23 cellular contexts compared by ENCODE assay signal in the genomic region with DNA sequence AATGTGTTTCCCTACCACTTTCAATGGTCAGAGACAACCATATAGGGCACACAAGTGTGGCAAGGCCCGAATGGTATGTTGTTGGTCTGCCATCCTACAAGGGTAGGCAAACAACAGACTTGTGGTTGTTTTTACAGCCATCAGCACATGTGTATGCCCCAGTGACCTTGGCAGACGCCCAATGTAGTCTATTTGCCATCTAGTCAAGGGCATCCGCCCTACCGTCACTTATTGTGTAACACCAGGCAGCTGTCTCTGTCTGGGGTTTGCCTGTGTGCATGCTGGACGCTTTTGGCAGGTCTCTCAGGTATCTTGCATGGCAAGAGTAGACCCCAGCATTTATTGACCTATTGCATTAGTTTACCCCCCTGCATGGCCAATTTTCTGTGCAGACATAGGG.
DNase-seq lines count a peak whose midpoint lies in the region; ATAC-seq and TF ChIP-seq lines count a peak whose summit lies in the region.
"Had no signal": no experiment of that assay in that cellular context is flagged by ENCODE, and none has a peak within 500 bp of the region (broad histone marks: within the 10 kb centered on the region; RNA-seq: fewer than 3 reads in every experiment).

No MANE protein-coding gene starts in this region.

- intact Hi-C loops in thyroid gland (cut with DNase I) = no loop called here

- no peak overlapping the region for H3K4me3 ChIP-seq in thyroid gland (replicated peaks in 1 of 3)
- H3K4me3 ChIP-seq: BLaER1 treated with 17β-estradiol and CSF1 and Interleukin-3, amounts not matched to agents 10 nM and 100 nM; K562; SK-N-MC had no signal

- no peaks in the 10 kb centered on the region for H3K9me3 Mint-ChIP-seq in T-cell

- no peak overlapping the region for H3K27ac Mint-ChIP-seq in T-cell
- H3K27ac Mint-ChIP-seq: CD4-positive, alpha-beta T cell; T-helper 17 cell had no signal

- TF ChIP-seq POLR2A in thyroid gland (IDR thresholded peaks at IDR 0.05) = no peak

- POLR2A ChIA-PET in T-cell (lab: Charles Lee) = no interaction called here

- H3K9me3 ChIP-seq in thyroid gland = no peaks in the 10 kb centered on the region
- H3K9me3 ChIP-seq: BLaER1 treated with 17β-estradiol and CSF1 and Interleukin-3, amounts not matched to agents 10 nM and 100 nM had no signal

- CTCF ChIA-PET in T-cell (lab: Charles Lee) = no interaction called here

- no peak for TF ChIP-seq CTCF in thyroid gland (IDR thresholded peaks at IDR 0.05)

- no peak for ATAC-seq in T-cell (replicated peaks in 1 of 4)
- ATAC-seq: K562, T-helper 17 cell had no signal

- H3K27ac ChIP-seq in thyroid gland = no peak overlapping the region
- H3K27ac ChIP-seq: BLaER1 treated with 17β-estradiol and CSF1 and Interleukin-3, amounts not matched to agents 10 nM and 100 nM; HL-60; RWPE1; SK-N-MC had no signal

- H3K27me3 Mint-ChIP-seq in T-cell = peaks cover 0 to 3% of the 10 kb centered on the region in 2 donors
- H3K27me3 Mint-ChIP-seq: CD4-positive, alpha-beta T cell; T-helper 17 cell had no signal

- WGBS in thyroid gland, 2 donors = 80 to 100% methylated on average over 1 of the region's 5 CpGs

- H3K4me1 ChIP-seq in thyroid gland = no peaks in the 10 kb centered on the region
- H3K4me1 ChIP-seq: BLaER1 treated with 17β-estradiol and CSF1 and Interleukin-3, amounts not matched to agents 10 nM and 100 nM had no signal

- peak; percentile 75 for DNase-seq in NCI-H748 (lab: John Stamatoyannopoulos, UW; ENCODE audit: unreplicated experiment)
- DNase-seq in NCI-H748 treated with DMSO at 0.1 percent for 48 hours (lab: John Stamatoyannopoulos, UW) = no peak
- peak; percentile 70 for DNase-seq in DMS53 (lab: John Stamatoyannopoulos, UW)
- peak; percentile 22 for DNase-seq in RPMI8226
- peak; percentile 4 to 19 for DNase-seq in thyroid gland
- no peak for DNase-seq in T-cell
- no peak for DNase-seq in NCI-H2107 treated with DMSO at 0.1 percent for 48 hours (lab: John Stamatoyannopoulos, UW; ENCODE audit: unreplicated experiment)
- DNase-seq: AML-193; CD4-positive, alpha-beta T cell; HCEC 1CT; Kasumi-1; MV-4-11; NCI-H1105; NCI-H146; NCI-H1930; NCI-H524; SIG-M5; T-helper 17 cell had no signal

- no peak overlapping the region for H3K4me3 Mint-ChIP-seq in T-cell
- H3K4me3 Mint-ChIP-seq: CD4-positive, alpha-beta T cell; T-helper 17 cell had no signal

- H3K27me3 ChIP-seq in thyroid gland = no peaks in the 10 kb centered on the region

- no peaks in the 10 kb centered on the region for H3K36me3 Mint-ChIP-seq in T-cell

- H3K4me1 Mint-ChIP-seq in T-cell = no peaks in the 10 kb centered on the region
- H3K4me1 Mint-ChIP-seq: T-helper 17 cell had no signal

- H3K36me3 ChIP-seq in thyroid gland = no peaks in the 10 kb centered on the region
- H3K36me3 ChIP-seq: BLaER1 treated with 17β-estradiol and CSF1 and Interleukin-3, amounts not matched to agents 10 nM and 100 nM had no signal

Comparison
In these comparisons a context has a peak if more than half of its experiments do, and no peak if none do; other contexts are left out.
1. DNase-seq: peak in NCI-H748 (single experiment), DMS53 (single experiment), RPMI8226 (single experiment) and thyroid gland (2 of 2); none in NCI-H748 treated with DMSO at 0.1 percent for 48 hours (single experiment), T-cell (0 of 34) and NCI-H2107 treated with DMSO at 0.1 percent for 48 hours (single experiment).